ENCODE assay signal across 20 cellular contexts in the genomic region with DNA sequence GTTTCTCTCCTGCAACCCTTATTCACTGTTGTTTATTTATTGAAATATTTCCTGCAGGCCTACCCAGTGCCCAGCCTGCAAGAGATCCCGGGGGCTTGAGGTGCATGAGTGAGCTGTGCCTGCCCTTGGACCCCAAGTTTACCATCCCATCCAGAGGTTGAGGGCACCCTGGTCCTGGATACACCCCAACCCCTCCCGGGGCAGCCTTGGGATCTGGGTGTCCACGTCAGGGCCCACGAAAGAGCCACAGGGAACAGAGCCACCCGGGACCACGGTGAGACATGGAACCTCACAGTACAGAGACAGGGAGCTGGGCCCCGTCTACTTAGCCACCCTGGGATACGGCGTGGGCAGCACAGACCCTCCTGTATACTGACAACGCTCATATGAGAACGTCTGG. TPM values are rescaled to one million over a fixed set of nuclear protein-coding genes. Genes with fewer than 3 reads are reported as not detected.
DNase-seq lines count a peak whose midpoint lies in the region; ATAC-seq, FAIRE-seq and TF ChIP-seq lines count a peak whose summit lies in the region.
"Had no signal": no experiment of that assay in that cellular context is flagged by ENCODE, and none has a peak within 500 bp of the region (broad histone marks: within the 10 kb centered on the region; RNA-seq: fewer than 3 reads in every experiment).

No MANE protein-coding gene starts in this region.

- no peak overlapping the region for H3K27ac ChIP-seq in right cardiac atrium (ENCODE audit: low read length)
- no peak overlapping the region for H3K27ac ChIP-seq in right atrium auricular region
- H3K27ac ChIP-seq in kidney (ENCODE audit: low read depth in 2 of 2, low read length in 2 of 2), result no peak overlapping the region
- H3K27ac ChIP-seq in neuronal stem cell (replicated peaks; ENCODE audit: low read length), result no peak overlapping the region

- H2BK12ac ChIP-seq in neuronal stem cell (ENCODE audit: low read length), result peak overlapping the region; percentile 9

- no peak overlapping the region for H2AFZ ChIP-seq in neuronal stem cell (ENCODE audit: low read length)

- no peak overlapping the region for H4K8ac ChIP-seq in neuronal stem cell (ENCODE audit: low read depth, low read length)

- no peak overlapping the region for H2BK15ac ChIP-seq in neuronal stem cell (ENCODE audit: low read length)

- no peak overlapping the region for H3K14ac ChIP-seq in neuronal stem cell (ENCODE audit: low read length)

- H2BK120ac ChIP-seq in neuronal stem cell (ENCODE audit: low read depth, low read length), result no peak overlapping the region

- H3K9me3 ChIP-seq in right cardiac atrium (ENCODE audit: control insufficient read depth, low read length), result no peaks in the 10 kb centered on the region
- H3K9me3 ChIP-seq in right atrium auricular region, result no peaks in the 10 kb centered on the region
- no peaks in the 10 kb centered on the region for H3K9me3 ChIP-seq in kidney (ENCODE audit: control insufficient read depth in 1 of 2, low read length in 2 of 2)
- no peaks in the 10 kb centered on the region for H3K9me3 ChIP-seq in neuronal stem cell (replicated peaks in 1 of 2; ENCODE audit: control insufficient read depth in 2 of 2, insufficient read depth in 1 of 2, low read depth in 1 of 2, low read length in 2 of 2)

- no peaks in the 10 kb centered on the region for H3K79me1 ChIP-seq in neuronal stem cell (ENCODE audit: low read depth, low read length)

- H3K27me3 ChIP-seq in right cardiac atrium (ENCODE audit: control insufficient read depth, insufficient read depth) (no peaks in the 10 kb centered on the region), right atrium auricular region (no peaks in the 10 kb centered on the region), neuronal stem cell (ENCODE audit: control insufficient read depth in 3 of 3, insufficient read depth in 3 of 3, low read depth in 1 of 3, low read length in 3 of 3) (no peaks in the 10 kb centered on the region)
- H3K27me3 ChIP-seq: BE2C had no signal

- no peak overlapping the region for H4K91ac ChIP-seq in neuronal stem cell (ENCODE audit: low read depth, low read length, poor library complexity)

- H3K36me3 ChIP-seq in right atrium auricular region (no peaks in the 10 kb centered on the region), kidney (ENCODE audit: control insufficient read depth in 1 of 2, insufficient read depth in 2 of 2, low read length in 2 of 2) (no peaks in the 10 kb centered on the region), neuronal stem cell (replicated peaks in 1 of 2; ENCODE audit: control insufficient read depth in 2 of 2, insufficient read depth in 2 of 2, low read length in 2 of 2) (no peaks in the 10 kb centered on the region)
- H3K36me3 ChIP-seq: BE2C had no signal

- no peak for FAIRE-seq in kidney (lab: Jason Lieb, UNC)
- FAIRE-seq: D721Med, H1, HTR-8/SVneo had no signal

- peak in 2 of 3 donors; percentile 22 to 25 for DNase-seq in right cardiac atrium
- no peak for DNase-seq in right atrium auricular region (ENCODE audit: low spot score)
- peak; percentile 32 for DNase-seq in kidney
- no peak for DNase-seq in neuronal stem cell (ENCODE audit: low spot score)
- DNase-seq in DMS53 (lab: John Stamatoyannopoulos, UW), result no peak
- no peak for DNase-seq in posterior vena cava (ENCODE audit: low spot score)
- DNase-seq: BE2C; C1 segment of cervical spinal cord; CD4-positive, CD25-positive, alpha-beta regulatory T cell; CD8-positive, alpha-beta memory T cell; COR-L47; DMS153; DMS79 treated with DMSO at 0.1 percent for 48 hours; GF-D8; H9; IMR-90 had no signal

- no peak overlapping the region for H2AK5ac ChIP-seq in neuronal stem cell (ENCODE audit: low read depth, low read length)

- TF ChIP-seq CTCF in right atrium auricular region (IDR thresholded peaks at IDR 0.05) (no peak), kidney (IDR thresholded peaks at IDR 0.05; ENCODE audit: borderline replicate concordance, extremely low read depth, insufficient read depth) (no peak)

- H3K9ac ChIP-seq in kidney (ENCODE audit: low read length in 2 of 2) (no peak overlapping the region), neuronal stem cell (ENCODE audit: low read depth, low read length, poor library complexity) (no peak overlapping the region)

- H3K18ac ChIP-seq in neuronal stem cell (ENCODE audit: low read length), result no peak overlapping the region

- no peak overlapping the region for H3K23ac ChIP-seq in neuronal stem cell (ENCODE audit: low read depth, low read length, poor library complexity)

- H2BK5ac ChIP-seq in neuronal stem cell (ENCODE audit: low read length), result no peak overlapping the region

- ATAC-seq in right cardiac atrium (no peak), GM19397 (IDR thresholded peaks at IDR 0.05; ENCODE audit: unreplicated experiment) (no peak)

- H3K4me1 ChIP-seq in right cardiac atrium (ENCODE audit: control insufficient read depth, insufficient read depth, low read length) (no peaks in the 10 kb centered on the region), right atrium auricular region (peaks cover 0 to 9% of the 10 kb centered on the region in 2 donors), kidney (ENCODE audit: control insufficient read depth in 1 of 2, insufficient read depth in 1 of 2, low read depth in 1 of 2, low read length in 2 of 2) (peaks cover 0 to 6% of the 10 kb centered on the region in 2 donors), neuronal stem cell (ENCODE audit: control insufficient read depth in 2 of 2, insufficient read depth in 1 of 2, low read depth in 1 of 2, low read length in 2 of 2) (no peaks in the 10 kb centered on the region)
- H3K4me1 ChIP-seq: BE2C had no signal

- H3K4me3 ChIP-seq in right cardiac atrium (ENCODE audit: low read length) (no peak overlapping the region), right atrium auricular region (no peak overlapping the region), kidney (ENCODE audit: low read length in 2 of 2) (no peak overlapping the region), neuronal stem cell (ENCODE audit: low read length in 2 of 2) (no peak overlapping the region)

- intact Hi-C loops in right cardiac atrium (cut with DNase I) (no loop called here), kidney (cut with DNase I) (no loop called here), posterior vena cava (cut with DNase I) (no loop called here)

- WGBS in right cardiac atrium, result 97% methylated on average over 11 of the region's 11 CpGs
- WGBS in neuronal stem cell (ENCODE audit: extremely low coverage in 2 of 2, insufficient read length in 2 of 2, insufficient replicate concordance in 1 of 2), 2 donors, result no CpG with 5 or more reads among the region's 11 CpGs

- no peak overlapping the region for H3K4me2 ChIP-seq in neuronal stem cell (ENCODE audit: insufficient read depth, low read length, poor library complexity, severe bottlenecking)

- H3K4ac ChIP-seq in neuronal stem cell (ENCODE audit: low read length), result no peak overlapping the region

RNA-seq across cellular contexts. Expression of gene PDGFA, which starts 28.8 kb away (rescaled TPM):
- 10 to 100 TPM; 32.2 to 44.3 (median 38.4) TPM for total RNA-seq in right cardiac atrium
- polyA plus RNA-seq in right cardiac atrium, result 18.3 TPM
- total RNA-seq in right atrium auricular region, result 10 to 100 TPM; 31.8 to 34.2 TPM
- 53.0 TPM for total RNA-seq in kidney
- polyA plus RNA-seq in kidney (ENCODE audit: insufficient read depth, low read depth, low replicate concordance), result 14.1 TPM
- polyA plus RNA-seq in neuronal stem cell (2013, experiment 1 of 2), result 6.2 TPM
- 5.7 TPM for polyA plus RNA-seq in neuronal stem cell (2013, experiment 2 of 2)
- total RNA-seq in posterior vena cava, result 10 to 100 TPM; 54.1 to 63.1 TPM
- polyA plus RNA-seq: CD4-positive, CD25-positive, alpha-beta regulatory T cell had no signal

Comparison
In these comparisons a context has a peak if more than half of its experiments do, and no peak if none do; other contexts are left out.
1. DNase-seq: peak in right cardiac atrium (2 of 3) and kidney (single experiment); none in right atrium auricular region (single experiment), neuronal stem cell (single experiment), DMS53 (single experiment) and posterior vena cava (single experiment).